9 cellular contexts compared by ENCODE assay signal in genomic region chr2:201432038-201432437, GRCh38. TPM values are rescaled to one million over a fixed set of nuclear protein-coding genes. Genes with fewer than 3 reads are reported as not detected.
A peak's percentile ranks its signal among the peaks of the same experiment; 100 is the strongest.
DNase-seq lines count a peak whose midpoint lies in the region; ATAC-seq, FAIRE-seq and TF ChIP-seq lines count a peak whose summit lies in the region.
"Had no signal": no experiment of that assay in that cellular context is flagged by ENCODE, and none has a peak within 500 bp of the region (broad histone marks: within the 10 kb centered on the region; RNA-seq: fewer than 3 reads in every experiment).

No MANE protein-coding gene starts in this region.

- no peaks in the 10 kb centered on the region for H3K27me3 Mint-ChIP-seq in CD8-positive, alpha-beta memory T cell
- H3K27me3 Mint-ChIP-seq in neural crest cell (ENCODE audit: low read depth), result no peaks in the 10 kb centered on the region
- no peaks in the 10 kb centered on the region for H3K27me3 Mint-ChIP-seq in endodermal cell (ENCODE audit: insufficient read depth)

- DNase-seq in CD8-positive, alpha-beta memory T cell, result peak in 1 of 5 donors; percentile 24
- DNase-seq in RWPE2 (ENCODE audit: low spot score), result no peak
- peak; percentile 74 for DNase-seq in endothelial cell of umbilical vein (ENCODE audit: low read depth, low spot score)
- DNase-seq in neural crest cell (ENCODE audit: low read depth, low spot score), result no peak
- DNase-seq in endodermal cell, result no peak
- no peak for DNase-seq in GDM1 (lab: John Stamatoyannopoulos, UW)
- DNase-seq: activated CD4-positive, alpha-beta T cell treated with anti-CD3 and anti-CD28 coated beads for 48 hours had no signal

- peaks cover 31% of the 10 kb centered on the region for H3K4me1 ChIP-seq in CD8-positive, alpha-beta memory T cell (ENCODE audit: insufficient read depth, low read length)
- H3K4me1 ChIP-seq in RWPE2 (ENCODE audit: insufficient read depth, poor library complexity, severe bottlenecking), result peaks cover 20% of the 10 kb centered on the region
- H3K4me1 ChIP-seq in endothelial cell of umbilical vein (ENCODE audit: control insufficient read depth, extremely low read depth, insufficient read depth, low read length), result peaks cover 24% of the 10 kb centered on the region
- H3K4me1 ChIP-seq in endodermal cell (ENCODE audit: control insufficient read depth, insufficient read depth, low read length), result no peaks in the 10 kb centered on the region

- peak overlapping the region in 6 of 7 donors; percentile 22 to 58 (median 48) for H3K4me3 Mint-ChIP-seq in CD8-positive, alpha-beta memory T cell
- H3K4me3 Mint-ChIP-seq in neural crest cell, result no peak overlapping the region
- H3K4me3 Mint-ChIP-seq in endodermal cell, result no peak overlapping the region

- no peak overlapping the region for H3K4me3 ChIP-seq in CD8-positive, alpha-beta memory T cell (ENCODE audit: low read length)
- H3K4me3 ChIP-seq in RWPE2 (ENCODE audit: severe bottlenecking), result no peak overlapping the region
- H3K4me3 ChIP-seq in endothelial cell of umbilical vein (replicated peaks in 1 of 3; ENCODE audit: insufficient read depth in 1 of 3, low read depth in 1 of 3, low read length in 3 of 3), result no peak overlapping the region
- H3K4me3 ChIP-seq in endodermal cell (ENCODE audit: low read length), result no peak overlapping the region

- H3K4me1 Mint-ChIP-seq in CD8-positive, alpha-beta memory T cell, result peaks cover 47 to 66% (median 64%) of the 10 kb centered on the region in 3 donors
- H3K4me1 Mint-ChIP-seq in neural crest cell (peaks cover 18% of the 10 kb centered on the region), endodermal cell (peaks cover 13% of the 10 kb centered on the region)

- WGBS in endodermal cell (ENCODE audit: insufficient coverage in 1 of 2, insufficient read length in 1 of 2), 2 experiments, result 94% methylated on average over 3 to 4 of the region's 4 CpGs

- CTCF ChIA-PET in CD8-positive, alpha-beta memory T cell (lab: Charles Lee), result interaction anchor here (0.9 to 2.3 kb wide), 2 partner anchors 19 to 50 kb away, joined by 3 to 7 read pairs; partner anchors contain the start of genes STRADB and TRAK2
- CTCF ChIA-PET in endothelial cell of umbilical vein (lab: Charles Lee), result interaction anchor here (0.9 to 1.9 kb wide), 4 partner anchors 18 to 27 kb away, joined by 3 to 5 read pairs (median 4); partner anchors contain the start of genes STRADB and TRAK2

- peak overlapping the region; percentile 2 for H3K27ac ChIP-seq in CD8-positive, alpha-beta memory T cell (ENCODE audit: low read depth, low read length)
- H3K27ac ChIP-seq in RWPE2 (ENCODE audit: poor library complexity, severe bottlenecking), result peak overlapping the region; percentile 88
- peak overlapping the region; percentile 12 for H3K27ac ChIP-seq in endothelial cell of umbilical vein (ENCODE audit: insufficient read depth, low read depth, low read length)
- no peak overlapping the region for H3K27ac ChIP-seq in endodermal cell (ENCODE audit: low read depth, low read length)

- peaks cover 4 to 14% (median 10%) of the 10 kb centered on the region in 3 donors for H3K36me3 Mint-ChIP-seq in CD8-positive, alpha-beta memory T cell
- peaks cover 28% of the 10 kb centered on the region for H3K36me3 Mint-ChIP-seq in neural crest cell (ENCODE audit: low read depth)
- H3K36me3 Mint-ChIP-seq in endodermal cell (ENCODE audit: low read depth), result peaks cover 26% of the 10 kb centered on the region

- H4K20me1 ChIP-seq in endothelial cell of umbilical vein (replicated peaks; ENCODE audit: control insufficient read depth, extremely low read depth, insufficient read depth, low read length), result no peaks in the 10 kb centered on the region

- no peak for TF ChIP-seq POLR2A in endothelial cell of umbilical vein (IDR thresholded peaks at IDR 0.05; ENCODE audit: low read depth, low read length)

- no peaks in the 10 kb centered on the region for H3K9me3 Mint-ChIP-seq in CD8-positive, alpha-beta memory T cell
- peaks cover 8% of the 10 kb centered on the region for H3K9me3 Mint-ChIP-seq in neural crest cell
- H3K9me3 Mint-ChIP-seq in endodermal cell, result peaks cover 38% of the 10 kb centered on the region

- H3K9me1 ChIP-seq in endothelial cell of umbilical vein (replicated peaks; ENCODE audit: control insufficient read depth, extremely low read depth, insufficient read depth, low read length), result no peaks in the 10 kb centered on the region

- peak overlapping the region; percentile 0 to 86 (median 74) for H3K27ac Mint-ChIP-seq in CD8-positive, alpha-beta memory T cell
- H3K27ac Mint-ChIP-seq in neural crest cell (ENCODE audit: unreplicated experiment) (peak overlapping the region; percentile 78), endodermal cell (no peak overlapping the region)

- H3K36me3 ChIP-seq in CD8-positive, alpha-beta memory T cell (ENCODE audit: insufficient read depth, low read length), result no peaks in the 10 kb centered on the region
- no peaks in the 10 kb centered on the region; the same call in 1 of the 2 replicates for H3K36me3 ChIP-seq in RWPE2 (ENCODE audit: low read depth)
- no peaks in the 10 kb centered on the region for H3K36me3 ChIP-seq in endothelial cell of umbilical vein (ENCODE audit: control insufficient read depth in 2 of 2, extremely low read depth in 1 of 2, insufficient read depth in 2 of 2, low read length in 2 of 2)
- peaks cover 3% of the 10 kb centered on the region for H3K36me3 ChIP-seq in endodermal cell (ENCODE audit: control insufficient read depth, insufficient read depth, low read length)

- H3K9me3 ChIP-seq in CD8-positive, alpha-beta memory T cell (ENCODE audit: low read length), result no peaks in the 10 kb centered on the region
- H3K9me3 ChIP-seq in RWPE2 (ENCODE audit: severe bottlenecking), result no peaks in the 10 kb centered on the region
- H3K9me3 ChIP-seq in endothelial cell of umbilical vein (replicated peaks; ENCODE audit: control insufficient read depth, insufficient read depth, low read length), result no peaks in the 10 kb centered on the region
- peaks cover 22% of the 10 kb centered on the region for H3K9me3 ChIP-seq in endodermal cell (ENCODE audit: control insufficient read depth, low read length)

- H2AFZ ChIP-seq in endothelial cell of umbilical vein (ENCODE audit: low read depth, low read length), result no peak overlapping the region

- ATAC-seq in RWPE2 (ENCODE audit: low read depth) (peak; percentile 97), GM18907 (IDR thresholded peaks at IDR 0.05; ENCODE audit: unreplicated experiment) (no peak), GM19351 (IDR thresholded peaks at IDR 0.05; ENCODE audit: unreplicated experiment) (no peak)

- POLR2A ChIA-PET in CD8-positive, alpha-beta memory T cell (lab: Charles Lee), result interaction anchor here (0.5 to 0.6 kb wide), 2 partner anchors 9 to 10 kb away, joined by 3 to 4 read pairs; no protein-coding TSS in a partner anchor
- POLR2A ChIA-PET in endothelial cell of umbilical vein (lab: Charles Lee), result no interaction called here

- dilution Hi-C loops in endothelial cell of umbilical vein (cut with MboI; ENCODE audit: extremely low pct_ligation_motif_present, low sequenced_read_pairs), result no loop called here

- TF ChIP-seq CTCF in RWPE2 (IDR thresholded peaks at IDR 0.05; ENCODE audit: poor library complexity, severe bottlenecking), result no peak
- no peak for TF ChIP-seq CTCF in endothelial cell of umbilical vein (IDR thresholded peaks at IDR 0.05; ENCODE audit: extremely low read depth in 1 of 2, insufficient read depth in 1 of 2, low read depth in 1 of 2, low read length in 2 of 2)
- no peak for TF ChIP-seq CTCF in neural crest cell (conservative IDR thresholded peaks at IDR 0.05)
- no peak for TF ChIP-seq CTCF in endodermal cell (conservative IDR thresholded peaks at IDR 0.05)

- H3K79me2 ChIP-seq in endothelial cell of umbilical vein (ENCODE audit: control insufficient read depth, insufficient read depth, low read length), result peaks cover 20% of the 10 kb centered on the region

- H3K4me2 ChIP-seq in endothelial cell of umbilical vein (ENCODE audit: insufficient read depth, low read length), result peak overlapping the region; percentile 29

- FAIRE-seq in endothelial cell of umbilical vein (lab: Jason Lieb, UNC), result peak; percentile 43

- no peak overlapping the region for H3K9ac ChIP-seq in endothelial cell of umbilical vein (replicated peaks; ENCODE audit: extremely low read depth, insufficient read depth, low read length)
- no peak overlapping the region for H3K9ac ChIP-seq in endodermal cell (ENCODE audit: extremely low read depth, low read length, poor library complexity, severe bottlenecking)

- H3K27me3 ChIP-seq in CD8-positive, alpha-beta memory T cell (ENCODE audit: insufficient read depth, low read length, poor library complexity, severe bottlenecking), result no peaks in the 10 kb centered on the region
- H3K27me3 ChIP-seq in RWPE2 (ENCODE audit: insufficient read depth, poor library complexity, severe bottlenecking) (no peaks in the 10 kb centered on the region), endothelial cell of umbilical vein (ENCODE audit: control insufficient read depth in 2 of 2, insufficient read depth in 2 of 2, low read length in 2 of 2) (no peaks in the 10 kb centered on the region), endodermal cell (ENCODE audit: control insufficient read depth, insufficient read depth, low read length, poor library complexity, severe bottlenecking) (no peaks in the 10 kb centered on the region)

- no TSS peak for BruUV-seq in endothelial cell of umbilical vein (replicated peaks; lab: Mats Ljungman, UMichigan)

- intact Hi-C loops in endothelial cell of umbilical vein (cut with micrococcal nuclease), result loop anchor here (1.0 kb wide), 1 partner anchor 19 kb away; the partner anchor contains the start of genes STRADB and TRAK2

RNA-seq across cellular contexts. Expression of gene TRAK2, which starts 19.2 kb away (rescaled TPM):
- 10 to 100 TPM; 24.9 to 26.0 TPM for total RNA-seq in CD8-positive, alpha-beta memory T cell
- 40.1 TPM for polyA plus RNA-seq in CD8-positive, alpha-beta memory T cell
- total RNA-seq in endothelial cell of umbilical vein (35.7 and 38.5 TPM in 2 replicates), neural crest cell (13.4 and 14.2 TPM in 2 replicates), endodermal cell (10 to 100 TPM; 14.8 to 15.2 TPM)
- 9.1 and 9.7 TPM in 2 replicates for polyA plus RNA-seq in endothelial cell of umbilical vein
- 10.7 and 11.1 TPM in 2 replicates for polyA plus RNA-seq in endothelial cell of umbilical vein (2011; cell fraction: cytosol; rRNA removed)
- polyA plus RNA-seq in endothelial cell of umbilical vein (2011; cell fraction: nucleus; rRNA removed), result 14.3 and 15.1 TPM in 2 replicates
- 15.9 and 23.1 TPM in 2 replicates for polyA plus RNA-seq in endothelial cell of umbilical vein (2012)
- polyA minus RNA-seq in endothelial cell of umbilical vein, result 35.1 and 36.8 TPM in 2 replicates
- 10.1 TPM for polyA minus RNA-seq in endothelial cell of umbilical vein (2011; cell fraction: cytosol; rRNA and poly(A)+ RNA removed)
- 24.1 and 27.3 TPM in 2 replicates for polyA minus RNA-seq in endothelial cell of umbilical vein (2011; cell fraction: nucleus; rRNA and poly(A)+ RNA removed)
- 9.5 TPM for polyA plus RNA-seq in endodermal cell (2013, experiment 1 of 2)
- polyA plus RNA-seq in endodermal cell (2013, experiment 2 of 2), result 8.0 TPM

RNA-seq across cellular contexts. Expression of gene STRADB, which starts 19.5 kb away (rescaled TPM):
- total RNA-seq in CD8-positive, alpha-beta memory T cell, result 10 to 100 TPM; 22.3 to 27.7 TPM
- 35.3 TPM for polyA plus RNA-seq in CD8-positive, alpha-beta memory T cell
- total RNA-seq in endothelial cell of umbilical vein (16.6 and 16.8 TPM in 2 replicates), neural crest cell (40.4 and 42.2 TPM in 2 replicates), endodermal cell (10 to 100 TPM; 39.7 to 50.1 TPM)
- 5.3 and 6.9 TPM in 2 replicates for polyA plus RNA-seq in endothelial cell of umbilical vein
- polyA plus RNA-seq in endothelial cell of umbilical vein (2011; cell fraction: cytosol; rRNA removed), result 6.9 and 7.2 TPM in 2 replicates
- polyA plus RNA-seq in endothelial cell of umbilical vein (2011; cell fraction: nucleus; rRNA removed), result 10.5 and 11.7 TPM in 2 replicates
- polyA plus RNA-seq in endothelial cell of umbilical vein (2012), result 12.9 and 15.6 TPM in 2 replicates
- 11.3 and 17.7 TPM in 2 replicates for polyA minus RNA-seq in endothelial cell of umbilical vein
- 8.4 TPM for polyA minus RNA-seq in endothelial cell of umbilical vein (2011; cell fraction: cytosol; rRNA and poly(A)+ RNA removed)
- polyA minus RNA-seq in endothelial cell of umbilical vein (2011; cell fraction: nucleus; rRNA and poly(A)+ RNA removed), result 4.3 and 8.0 TPM in 2 replicates
- 40.0 TPM for polyA plus RNA-seq in endodermal cell (2013, experiment 1 of 2)
- polyA plus RNA-seq in endodermal cell (2013, experiment 2 of 2), result 36.1 TPM

Comparison
In these comparisons a context has a peak if more than half of its experiments do, and no peak if none do; other contexts are left out.
1. H3K4me3 Mint-ChIP-seq: peak in CD8-positive, alpha-beta memory T cell (6 of 7); none in neural crest cell (single experiment) and endodermal cell (single experiment).